ENCODE assay signal across 14 cellular contexts in the genomic region with DNA sequence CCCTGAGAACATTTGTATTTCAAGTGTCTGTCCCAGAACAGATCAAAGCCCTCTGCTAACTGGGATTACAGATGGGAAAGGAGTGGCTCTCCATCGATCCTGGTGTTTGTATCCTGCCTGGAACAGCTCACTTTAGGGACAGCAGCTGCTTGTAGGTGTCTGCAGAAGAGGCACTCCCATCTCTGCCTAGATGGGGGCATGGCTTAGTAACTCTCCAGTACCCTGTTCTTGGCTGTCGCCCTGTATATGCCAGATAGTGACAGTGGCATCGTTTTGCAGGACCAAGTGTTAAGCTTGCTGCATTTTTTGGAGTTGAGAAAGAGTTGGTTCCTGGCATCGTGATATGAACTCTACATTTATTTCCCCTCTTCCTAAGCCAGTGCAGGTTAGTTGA.
DNase-seq lines count a peak whose midpoint lies in the region; ATAC-seq and TF ChIP-seq lines count a peak whose summit lies in the region.
"Had no signal": no experiment of that assay in that cellular context is flagged by ENCODE, and none has a peak within 500 bp of the region (broad histone marks: within the 10 kb centered on the region; RNA-seq: fewer than 3 reads in every experiment).

No MANE protein-coding gene starts in this region.

- peak overlapping the region; percentile 60 for H3K4me3 Mint-ChIP-seq in osteocyte (ENCODE audit: unreplicated experiment)
- no peak overlapping the region for H3K4me3 Mint-ChIP-seq in effector memory CD8-positive, alpha-beta T cell
- H3K4me3 Mint-ChIP-seq: activated T-cell treated with anti-CD3 and anti-CD28 coated beads, Interleukin-2, amount 50 U/mL, for 24 hours had no signal

- no peaks in the 10 kb centered on the region for H3K27me3 ChIP-seq in heart right ventricle
- no peaks in the 10 kb centered on the region for H3K27me3 ChIP-seq in upper lobe of right lung
- H3K27me3 ChIP-seq: MG63, testis had no signal

- H3K27ac ChIP-seq in heart right ventricle (peak overlapping the region; percentile 33 to 85 (median 63)), upper lobe of right lung (peak overlapping the region; percentile 71)

- TF ChIP-seq CTCF in heart right ventricle (IDR thresholded peaks at IDR 0.05) (no peak), fibroblast of mammary gland (conservative IDR thresholded peaks at IDR 0.05; ENCODE audit: control insufficient read depth, insufficient read depth, low read depth, low read length) (no peak), osteocyte (IDR thresholded peaks at IDR 0.05) (no peak), upper lobe of right lung (IDR thresholded peaks at IDR 0.05) (no peak)

- no peaks in the 10 kb centered on the region for H3K9me3 Mint-ChIP-seq in osteocyte (ENCODE audit: unreplicated experiment)
- H3K9me3 Mint-ChIP-seq in effector memory CD8-positive, alpha-beta T cell: no peaks in the 10 kb centered on the region
- H3K9me3 Mint-ChIP-seq: activated T-cell treated with anti-CD3 and anti-CD28 coated beads, Interleukin-2, amount 50 U/mL, for 24 hours; naive B cell had no signal

- DNase-seq in heart right ventricle: no peak
- no peak for DNase-seq in left ventricle myocardium superior
- DNase-seq in fibroblast of mammary gland (ENCODE audit: low read depth): no peak
- DNase-seq in osteocyte (ENCODE audit: extremely low spot score, unreplicated experiment): no peak
- no peak for DNase-seq in upper lobe of right lung
- no peak for DNase-seq in effector memory CD8-positive, alpha-beta T cell
- DNase-seq in SHP77 treated with DMSO at 0.1 percent for 48 hours (lab: John Stamatoyannopoulos, UW): no peak
- DNase-seq in posterior vena cava (ENCODE audit: low spot score): no peak
- DNase-seq: activated CD4-positive, alpha-beta T cell treated with anti-CD3 and anti-CD28 coated beads for 1 hour; activated T-cell treated with anti-CD3 and anti-CD28 coated beads, Interleukin-2, amount 50 U/mL, for 24 hours; dermis blood vessel endothelial cell; naive B cell had no signal

- H3K4me1 ChIP-seq in heart right ventricle (peaks cover 7 to 72% (median 54%) of the 10 kb centered on the region in 9 donors), upper lobe of right lung (peaks cover 53% of the 10 kb centered on the region)

- H3K36me3 ChIP-seq in heart right ventricle (no peaks in the 10 kb centered on the region), upper lobe of right lung (no peaks in the 10 kb centered on the region)
- H3K36me3 ChIP-seq: MG63 had no signal

- H3K36me3 Mint-ChIP-seq in osteocyte (ENCODE audit: unreplicated experiment): no peaks in the 10 kb centered on the region
- no peaks in the 10 kb centered on the region for H3K36me3 Mint-ChIP-seq in effector memory CD8-positive, alpha-beta T cell (ENCODE audit: insufficient read depth)
- H3K36me3 Mint-ChIP-seq: naive B cell had no signal

- H3K4me1 Mint-ChIP-seq in osteocyte (ENCODE audit: unreplicated experiment): peaks cover 99% of the 10 kb centered on the region
- H3K4me1 Mint-ChIP-seq in effector memory CD8-positive, alpha-beta T cell (ENCODE audit: low read depth in 2 of 2): peaks cover 0 to 6% of the 10 kb centered on the region in 2 donors

- H3K27ac Mint-ChIP-seq in osteocyte (ENCODE audit: unreplicated experiment): peak overlapping the region; percentile 98
- H3K27ac Mint-ChIP-seq in effector memory CD8-positive, alpha-beta T cell: no peak overlapping the region
- H3K27ac Mint-ChIP-seq: activated T-cell treated with anti-CD3 and anti-CD28 coated beads, Interleukin-2, amount 50 U/mL, for 24 hours had no signal

- no peaks in the 10 kb centered on the region for H3K27me3 Mint-ChIP-seq in osteocyte (ENCODE audit: unreplicated experiment)
- H3K27me3 Mint-ChIP-seq in effector memory CD8-positive, alpha-beta T cell: peaks cover 46 to 64% of the 10 kb centered on the region in 2 donors
- H3K27me3 Mint-ChIP-seq: activated T-cell treated with anti-CD3 and anti-CD28 coated beads, Interleukin-2, amount 50 U/mL, for 24 hours had no signal

- intact Hi-C loops in heart right ventricle (cut with DNase I) (loop anchor here in 1 of 10 donors (5.0 kb wide), 3 partner anchors 37 to 192 kb away; partner anchors contain the start of gene SH3RF3), left ventricle myocardium superior (cut with micrococcal nuclease) (no loop called here), upper lobe of right lung (cut with DNase I) (no loop called here), posterior vena cava (cut with DNase I) (no loop called here)

- H3K9me3 ChIP-seq in heart right ventricle (no peaks in the 10 kb centered on the region), upper lobe of right lung (no peaks in the 10 kb centered on the region)
- H3K9me3 ChIP-seq: MG63, testis had no signal

- H3K4me3 ChIP-seq in heart right ventricle: no peak overlapping the region
- H3K4me3 ChIP-seq in fibroblast of mammary gland (ENCODE audit: control insufficient read depth, low read depth, low read length): peak overlapping the region; percentile 1
- H3K4me3 ChIP-seq in upper lobe of right lung: no peak overlapping the region
- H3K4me3 ChIP-seq: MG63, testis had no signal

- 54% methylated on average over 4 of the region's 4 CpGs for WGBS in heart right ventricle, 2 donors

- ATAC-seq in heart right ventricle (peak in 7 of 8 donors; percentile 1 to 46 (median 23)), left ventricle myocardium superior (no peak), upper lobe of right lung (no peak)
- ATAC-seq in effector memory CD8-positive, alpha-beta T cell (replicated peaks): no peak

Comparison
In these comparisons a context has a peak if more than half of its experiments do, and no peak if none do; other contexts are left out.
1. ATAC-seq: peak in heart right ventricle (7 of 8); none in left ventricle myocardium superior (single experiment), upper lobe of right lung (single experiment) and effector memory CD8-positive, alpha-beta T cell (single experiment).